9 cellular contexts compared by ENCODE assay signal in the genomic region with DNA sequence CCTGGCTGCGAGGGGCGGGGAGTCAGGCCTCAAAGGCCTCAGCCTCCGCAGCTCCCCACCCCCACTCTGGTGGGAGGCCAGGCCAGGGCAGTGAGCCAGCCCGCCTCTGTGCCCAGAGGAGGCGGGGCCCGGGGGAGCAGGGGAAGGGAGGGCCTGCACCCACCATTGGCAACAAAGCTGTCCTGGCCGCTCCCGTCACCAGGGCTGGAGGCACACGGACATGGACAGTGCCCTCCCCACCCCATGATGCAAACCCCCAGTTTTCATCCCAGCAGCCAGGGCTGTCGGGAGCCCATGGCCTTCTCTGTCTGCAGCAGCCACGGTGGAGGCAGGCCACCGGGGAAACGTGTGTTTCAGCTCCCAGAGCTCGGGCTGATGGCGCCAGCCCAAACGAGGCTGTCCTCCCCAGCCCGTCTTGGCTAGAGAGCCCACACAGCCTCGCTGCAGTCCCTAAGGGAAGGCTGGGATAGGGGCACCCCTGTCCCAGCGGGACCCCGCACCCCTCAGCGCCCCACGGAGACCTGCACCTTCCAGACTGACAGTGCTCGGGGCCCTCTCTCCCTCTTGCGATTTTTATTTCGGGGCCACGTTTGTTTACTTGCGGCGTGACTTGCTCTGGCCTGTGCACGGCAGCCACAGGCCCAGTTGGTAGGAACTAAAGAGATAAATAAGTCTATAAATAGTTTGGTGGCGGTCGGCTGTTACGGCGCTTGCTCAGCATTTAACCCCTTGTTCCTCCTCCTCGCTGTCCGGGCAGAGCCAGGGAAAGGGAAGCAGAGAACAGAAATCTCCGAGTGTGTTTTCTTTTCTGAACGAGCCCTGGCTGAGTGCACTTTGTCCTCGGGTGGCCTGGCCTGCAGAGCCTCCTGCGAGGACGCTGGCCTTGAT.
DNase-seq lines count a peak whose midpoint lies in the region; ATAC-seq and TF ChIP-seq lines count a peak whose summit lies in the region.
"Had no signal": no experiment of that assay in that cellular context is flagged by ENCODE, and none has a peak within 500 bp of the region (broad histone marks: within the 10 kb centered on the region; RNA-seq: fewer than 3 reads in every experiment).

No MANE protein-coding gene starts in this region.

- intact Hi-C loops in body of pancreas (cut with DNase I) = no loop called here
- intact Hi-C loops in right lobe of liver (cut with DNase I) = no loop called here
- intact Hi-C loops in activated naive CD4-positive, alpha-beta T cell treated with anti-CD3 and anti-CD28 coated beads for 36 hours (cut with micrococcal nuclease) = no loop called here

- H3K27ac Mint-ChIP-seq in activated naive CD4-positive, alpha-beta T cell treated with anti-CD3 and anti-CD28 coated beads for 36 hours = no peak overlapping the region
- H3K27ac Mint-ChIP-seq: activated naive CD8-positive, alpha-beta T cell had no signal

- H3K27me3 Mint-ChIP-seq in activated naive CD4-positive, alpha-beta T cell treated with anti-CD3 and anti-CD28 coated beads for 36 hours (ENCODE audit: low read depth) = peaks cover 37% of the 10 kb centered on the region

- H3K27ac ChIP-seq in body of pancreas = peak overlapping the region; percentile 90 to 97 (median 96)
- H3K27ac ChIP-seq in right lobe of liver = peak overlapping the region; percentile 31 to 79 (median 78)
- H3K27ac ChIP-seq in temporal lobe (ENCODE audit: low read depth, low read length) = peak overlapping the region; percentile 81

- ATAC-seq in body of pancreas (peak; percentile 81), right lobe of liver (peak; percentile 85 to 88 (median 87)), HG02870 (IDR thresholded peaks at IDR 0.05; ENCODE audit: unreplicated experiment) (no peak)

- H3K36me3 ChIP-seq in body of pancreas (replicated peaks in 1 of 2; ENCODE audit: insufficient read depth in 1 of 2, low read depth in 2 of 2) (no peaks in the 10 kb centered on the region), right lobe of liver (no peaks in the 10 kb centered on the region)

- H3K4me3 ChIP-seq in body of pancreas (no peak overlapping the region), right lobe of liver (peak overlapping the region; percentile 20 to 48 (median 41))

- no peaks in the 10 kb centered on the region for H3K9me3 Mint-ChIP-seq in activated naive CD4-positive, alpha-beta T cell treated with anti-CD3 and anti-CD28 coated beads for 36 hours

- DNase-seq in NAMALWA (ENCODE audit: low spot score) (peak; percentile 84), body of pancreas (peak; percentile 89 to 94 (median 92)), right lobe of liver (peak; percentile 72 to 87 (median 85)), NCI-H2107 (lab: John Stamatoyannopoulos, UW) (no peak), GM19238 (ENCODE audit: insufficient read length, low spot score) (no peak)
- DNase-seq in activated naive CD4-positive, alpha-beta T cell treated with anti-CD3 and anti-CD28 coated beads for 36 hours = no peak

- H3K27me3 ChIP-seq in body of pancreas (no peaks in the 10 kb centered on the region), right lobe of liver (no peaks in the 10 kb centered on the region)

- TF ChIP-seq POLR2A in body of pancreas (IDR thresholded peaks at IDR 0.05) (peak; percentile 52 to 65 (median 63)), right lobe of liver (IDR thresholded peaks at IDR 0.05) (no peak)

- 0 to 1% methylated on average over 19 to 38 of the region's 40 CpGs for WGBS in body of pancreas, 2 donors
- 2% methylated on average over 22 of the region's 40 CpGs for WGBS in right lobe of liver (ENCODE audit: insufficient coverage, low coverage, low lambda C conversion rate, missing lambda C conversion rate)

- CTCF ChIA-PET in activated naive CD4-positive, alpha-beta T cell treated with anti-CD3 and anti-CD28 coated beads for 36 hours (lab: Charles Lee) = no interaction called here

- H3K4me3 Mint-ChIP-seq in activated naive CD4-positive, alpha-beta T cell treated with anti-CD3 and anti-CD28 coated beads for 36 hours = no peak overlapping the region
- H3K4me3 Mint-ChIP-seq: activated naive CD8-positive, alpha-beta T cell had no signal

- H3K9me3 ChIP-seq in body of pancreas = no peaks in the 10 kb centered on the region
- H3K9me3 ChIP-seq in right lobe of liver = no peaks in the 10 kb centered on the region

- peak in 1 of 7 experiments; percentile 5 for TF ChIP-seq CTCF in body of pancreas (IDR thresholded peaks at IDR 0.05)
- no peak for TF ChIP-seq CTCF in right lobe of liver (IDR thresholded peaks at IDR 0.05)

- H3K4me1 ChIP-seq in body of pancreas = peaks cover 85% of the 10 kb centered on the region
- H3K4me1 ChIP-seq in right lobe of liver = peaks cover 0 to 19% (median 8%) of the 10 kb centered on the region in 4 donors

- H3K4me1 Mint-ChIP-seq in activated naive CD4-positive, alpha-beta T cell treated with anti-CD3 and anti-CD28 coated beads for 36 hours (ENCODE audit: low read depth) = no peaks in the 10 kb centered on the region

- H3K36me3 Mint-ChIP-seq in activated naive CD4-positive, alpha-beta T cell treated with anti-CD3 and anti-CD28 coated beads for 36 hours (ENCODE audit: low read depth) = no peaks in the 10 kb centered on the region
- H3K36me3 Mint-ChIP-seq: activated naive CD8-positive, alpha-beta T cell had no signal

Comparison
In these comparisons a context has a peak if more than half of its experiments do, and no peak if none do; other contexts are left out.
1. DNase-seq: peak in NAMALWA (single experiment), body of pancreas (4 of 4) and right lobe of liver (3 of 3); none in activated naive CD4-positive, alpha-beta T cell treated with anti-CD3 and anti-CD28 coated beads for 36 hours (single experiment), NCI-H2107 (single experiment) and GM19238 (single experiment).
2. H3K4me3 ChIP-seq: peak in right lobe of liver (3 of 3); none in body of pancreas (0 of 2).
3. Peak in every context shown above with its lines, with median percentiles within 50 percentile points of each other: H3K27ac ChIP-seq.